In the genomic region with DNA sequence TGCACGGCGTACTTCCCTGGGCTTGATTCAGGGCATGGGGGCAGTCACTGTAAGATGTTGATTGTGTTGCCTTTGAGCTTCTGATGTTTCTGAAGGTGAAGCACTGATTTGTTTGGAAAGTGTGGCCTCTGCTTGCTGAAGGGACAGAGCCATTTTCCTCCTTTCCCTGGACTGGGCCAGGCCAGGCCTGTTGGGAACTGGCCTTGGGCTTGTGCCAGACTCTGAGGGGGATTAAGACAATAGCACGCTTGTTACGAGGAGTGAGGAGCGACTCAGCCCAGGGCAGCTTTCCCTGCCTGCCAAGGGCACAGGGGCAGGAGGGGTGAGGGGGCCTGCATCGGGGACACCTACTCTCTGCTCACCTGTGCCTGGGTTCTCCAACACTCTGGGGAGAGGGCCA, we compare ENCODE assay signal across 13 cellular contexts. TPM values are rescaled to one million over a fixed set of nuclear protein-coding genes. Genes with fewer than 3 reads are reported as not detected.
DNase-seq lines count a peak whose midpoint lies in the region; ATAC-seq and TF ChIP-seq lines count a peak whose summit lies in the region.
"Had no signal": no experiment of that assay in that cellular context is flagged by ENCODE, and none has a peak within 500 bp of the region (broad histone marks: within the 10 kb centered on the region; RNA-seq: fewer than 3 reads in every experiment).

No MANE protein-coding gene starts in this region.

- no peak overlapping the region for H3K27ac Mint-ChIP-seq in activated naive CD8-positive, alpha-beta T cell treated with anti-CD3 and anti-CD28 coated beads, Interleukin-2, amount 50 U/mL, for 24 hours
- H3K27ac Mint-ChIP-seq in activated naive CD8-positive, alpha-beta T cell treated with anti-CD3 and anti-CD28 coated beads for 36 hours: no peak overlapping the region
- peak overlapping the region; percentile 70; the same call in 1 of the 2 replicates for H3K27ac Mint-ChIP-seq in WTC11
- no peak overlapping the region for H3K27ac Mint-ChIP-seq in activated T-helper 17 cell treated with anti-CD3 and anti-CD28 coated beads, Interleukin-2, amount 50 U/mL, for 72 hours

- peak; percentile 9 for ATAC-seq in activated naive CD8-positive, alpha-beta T cell treated with anti-CD3 and anti-CD28 coated beads, Interleukin-2, amount 50 U/mL, for 24 hours
- no peak for ATAC-seq in WTC11
- no peak for ATAC-seq in HG02610 (IDR thresholded peaks at IDR 0.05; ENCODE audit: unreplicated experiment)
- ATAC-seq in activated T-helper 17 cell treated with anti-CD3 and anti-CD28 coated beads, Interleukin-2, amount 50 U/mL, for 72 hours (replicated peaks): no peak
- ATAC-seq in HG02870 (IDR thresholded peaks at IDR 0.05; ENCODE audit: unreplicated experiment): no peak
- ATAC-seq: left colon had no signal

- peak overlapping the region; percentile 19 for H3K27ac ChIP-seq in substantia nigra (ENCODE audit: low read depth, low read length, poor library complexity, severe bottlenecking)
- H3K27ac ChIP-seq: colonic mucosa had no signal

- peaks cover 4% of the 10 kb centered on the region for H3K27me3 Mint-ChIP-seq in activated naive CD8-positive, alpha-beta T cell treated with anti-CD3 and anti-CD28 coated beads, Interleukin-2, amount 50 U/mL, for 24 hours
- H3K27me3 Mint-ChIP-seq in activated naive CD8-positive, alpha-beta T cell treated with anti-CD3 and anti-CD28 coated beads for 36 hours: no peaks in the 10 kb centered on the region
- H3K27me3 Mint-ChIP-seq in WTC11 (ENCODE audit: low read depth): no peaks in the 10 kb centered on the region; the same call in none of the 2 replicates
- H3K27me3 Mint-ChIP-seq in activated T-helper 17 cell treated with anti-CD3 and anti-CD28 coated beads, Interleukin-2, amount 50 U/mL, for 72 hours: peaks cover 12% of the 10 kb centered on the region

- DNase-seq in activated naive CD8-positive, alpha-beta T cell treated with anti-CD3 and anti-CD28 coated beads, Interleukin-2, amount 50 U/mL, for 24 hours: no peak
- DNase-seq in activated naive CD8-positive, alpha-beta T cell treated with anti-CD3 and anti-CD28 coated beads for 36 hours: no peak
- DNase-seq in WTC11 (ENCODE audit: low spot score): no peak
- peak; percentile 68 for DNase-seq in inferior parietal cortex (ENCODE audit: extremely low spot score)
- DNase-seq in substantia nigra (lab: John Stamatoyannopoulos, UW): peak in 40 of 49 donors; percentile 21 to 95 (median 73)
- DNase-seq: activated CD4-positive, alpha-beta T cell treated with anti-CD3 and anti-CD28 coated beads, Interleukin-2, amount 50 U/mL, for 48 hours; colonic mucosa; left colon had no signal

- POLR2A ChIA-PET in WTC11 (lab: Charles Lee): no interaction called here

- no peaks in the 10 kb centered on the region for H3K9me3 Mint-ChIP-seq in activated naive CD8-positive, alpha-beta T cell treated with anti-CD3 and anti-CD28 coated beads, Interleukin-2, amount 50 U/mL, for 24 hours
- H3K9me3 Mint-ChIP-seq in activated naive CD8-positive, alpha-beta T cell treated with anti-CD3 and anti-CD28 coated beads for 36 hours: no peaks in the 10 kb centered on the region
- H3K9me3 Mint-ChIP-seq in WTC11: peaks cover 4% of the 10 kb centered on the region; the same call in 1 of the 2 replicates
- no peaks in the 10 kb centered on the region for H3K9me3 Mint-ChIP-seq in activated T-helper 17 cell treated with anti-CD3 and anti-CD28 coated beads, Interleukin-2, amount 50 U/mL, for 72 hours

- CTCF ChIA-PET in WTC11 (lab: Charles Lee): interaction anchor here (0.6 to 3.6 kb wide), 8 partner anchors 10 to 1439 kb away, joined by 3 to 22 read pairs (median 5); partner anchors contain the start of gene LINGO1

- TF ChIP-seq CTCF in WTC11 (IDR thresholded peaks at IDR 0.05): no peak

- H3K4me3 Mint-ChIP-seq in activated naive CD8-positive, alpha-beta T cell treated with anti-CD3 and anti-CD28 coated beads, Interleukin-2, amount 50 U/mL, for 24 hours: no peak overlapping the region
- H3K4me3 Mint-ChIP-seq in activated naive CD8-positive, alpha-beta T cell treated with anti-CD3 and anti-CD28 coated beads for 36 hours: no peak overlapping the region
- no peak overlapping the region for H3K4me3 Mint-ChIP-seq in WTC11
- no peak overlapping the region for H3K4me3 Mint-ChIP-seq in activated T-helper 17 cell treated with anti-CD3 and anti-CD28 coated beads, Interleukin-2, amount 50 U/mL, for 72 hours

- H3K36me3 Mint-ChIP-seq in activated naive CD8-positive, alpha-beta T cell treated with anti-CD3 and anti-CD28 coated beads, Interleukin-2, amount 50 U/mL, for 24 hours (ENCODE audit: low read depth): no peaks in the 10 kb centered on the region
- H3K36me3 Mint-ChIP-seq in activated naive CD8-positive, alpha-beta T cell treated with anti-CD3 and anti-CD28 coated beads for 36 hours: no peaks in the 10 kb centered on the region
- H3K36me3 Mint-ChIP-seq in WTC11: peaks cover 2% of the 10 kb centered on the region; the same call in 1 of the 2 replicates
- no peaks in the 10 kb centered on the region for H3K36me3 Mint-ChIP-seq in activated T-helper 17 cell treated with anti-CD3 and anti-CD28 coated beads, Interleukin-2, amount 50 U/mL, for 72 hours (ENCODE audit: low read depth)

- no peaks in the 10 kb centered on the region for H3K4me1 Mint-ChIP-seq in activated naive CD8-positive, alpha-beta T cell treated with anti-CD3 and anti-CD28 coated beads, Interleukin-2, amount 50 U/mL, for 24 hours
- H3K4me1 Mint-ChIP-seq in activated naive CD8-positive, alpha-beta T cell treated with anti-CD3 and anti-CD28 coated beads for 36 hours: no peaks in the 10 kb centered on the region
- H3K4me1 Mint-ChIP-seq in WTC11: 0 out of 2 replicates have a peak, but pooled peaks cover 3% of the 10 kb centered on the region
- no peaks in the 10 kb centered on the region for H3K4me1 Mint-ChIP-seq in activated T-helper 17 cell treated with anti-CD3 and anti-CD28 coated beads, Interleukin-2, amount 50 U/mL, for 72 hours

TF ChIP-seq in WTC11, 78 proteins besides CTCF, POLR2A, EP300 and RAD21:
- no peak for TF ChIP-seq FOXK1 (CRISPR knock-in tag; IDR thresholded peaks at IDR 0.05)
- no peak for TF ChIP-seq GTF2I (CRISPR knock-in tag; conservative IDR thresholded peaks at IDR 0.05)
- no peak for TF ChIP-seq TEAD4 (CRISPR knock-in tag; IDR thresholded peaks at IDR 0.05)
- TF ChIP-seq ELF4 (CRISPR knock-in tag; IDR thresholded peaks at IDR 0.05; ENCODE audit: low read depth): no peak

RNA-seq across cellular contexts. Expression of gene LINGO1, which starts 42.9 kb away (rescaled TPM):
- total RNA-seq in activated naive CD8-positive, alpha-beta T cell treated with anti-CD3 and anti-CD28 coated beads for 36 hours: not detected
- 51.3 to 60.5 TPM (median 58.9 TPM) in 3 replicates for total RNA-seq in WTC11 (2021)
- total RNA-seq in activated T-helper 17 cell treated with anti-CD3 and anti-CD28 coated beads, Interleukin-2, amount 50 U/mL, for 72 hours: not detected
- total RNA-seq: epithelial cell of proximal tubule, pulmonary artery endothelial cell had no signal

Comparison
In these comparisons a context has a peak if more than half of its experiments do, and no peak if none do; other contexts are left out.
1. DNase-seq: peak in inferior parietal cortex (single experiment) and substantia nigra (40 of 49); none in activated naive CD8-positive, alpha-beta T cell treated with anti-CD3 and anti-CD28 coated beads, Interleukin-2, amount 50 U/mL, for 24 hours (single experiment), activated naive CD8-positive, alpha-beta T cell treated with anti-CD3 and anti-CD28 coated beads for 36 hours (single experiment) and WTC11 (single experiment).
2. RNA of gene LINGO1, which starts 42.9 kb away (total RNA-seq): 51.3 to 60.5 TPM in WTC11; not detected in activated naive CD8-positive, alpha-beta T cell treated with anti-CD3 and anti-CD28 coated beads for 36 hours and not detected in activated T-helper 17 cell treated with anti-CD3 and anti-CD28 coated beads, Interleukin-2, amount 50 U/mL, for 72 hours; every median in the first group is over 10 times any median in the second.